20 cellular contexts compared by ENCODE assay signal in genomic region chr10:73798927-73799563, GRCh38. TPM values are rescaled to one million over a fixed set of nuclear protein-coding genes. Genes with fewer than 3 reads are reported as not detected.
DNase-seq lines count a peak whose midpoint lies in the region; ATAC-seq, FAIRE-seq and TF ChIP-seq lines count a peak whose summit lies in the region.
"Had no signal": no experiment of that assay in that cellular context is flagged by ENCODE, and none has a peak within 500 bp of the region (broad histone marks: within the 10 kb centered on the region; RNA-seq: fewer than 3 reads in every experiment).

No MANE protein-coding gene starts in this region.

- peaks cover 66% of the 10 kb centered on the region for H3K36me3 ChIP-seq in CD8-positive, alpha-beta T cell (ENCODE audit: insufficient read depth, low read length)
- peaks cover 72% of the 10 kb centered on the region for H3K36me3 ChIP-seq in RWPE2 (ENCODE audit: low read depth)
- H3K36me3 ChIP-seq in pancreas, result peaks cover 5 to 74% (median 10%) of the 10 kb centered on the region in 3 donors

- H3K4me1 Mint-ChIP-seq in CD8-positive, alpha-beta T cell (ENCODE audit: low read depth), result peaks cover 9% of the 10 kb centered on the region
- H3K4me1 Mint-ChIP-seq: mesothelial cell of epicardium had no signal

- TF ChIP-seq CTCF in CD8-positive, alpha-beta T cell (IDR thresholded peaks at IDR 0.05), result no peak
- no peak for TF ChIP-seq CTCF in RWPE2 (IDR thresholded peaks at IDR 0.05; ENCODE audit: poor library complexity, severe bottlenecking)
- no peak for TF ChIP-seq CTCF in pancreas (IDR thresholded peaks at IDR 0.05)

- H3K27me3 Mint-ChIP-seq in CD8-positive, alpha-beta T cell (ENCODE audit: low read depth), result no peaks in the 10 kb centered on the region

- no peak overlapping the region for H3K4me3 Mint-ChIP-seq in CD8-positive, alpha-beta T cell
- H3K4me3 Mint-ChIP-seq: activated T-cell treated with anti-CD3 and anti-CD28 coated beads, Interleukin-2, amount 50 U/mL, for 4 hours; mesothelial cell of epicardium had no signal

- FAIRE-seq in pancreas (lab: Jason Lieb, UNC), result no peak
- FAIRE-seq: D721Med had no signal

- H3K27ac Mint-ChIP-seq in CD8-positive, alpha-beta T cell, result no peak overlapping the region
- H3K27ac Mint-ChIP-seq: mesothelial cell of epicardium had no signal

- intact Hi-C loops in CD8-positive, alpha-beta T cell (cut with DNase I, micrococcal nuclease), result no loop called here
- intact Hi-C loops in pancreas (cut with DNase I), result no loop called here

- CTCF ChIA-PET in CD8-positive, alpha-beta T cell (lab: Charles Lee), result interaction anchor here (1.8 kb wide), 1 partner anchor 11 kb away, joined by 4 read pairs; no protein-coding TSS in a partner anchor

- no peaks in the 10 kb centered on the region for H3K9me3 Mint-ChIP-seq in CD8-positive, alpha-beta T cell
- H3K9me3 Mint-ChIP-seq: activated T-cell treated with anti-CD3 and anti-CD28 coated beads, Interleukin-2, amount 50 U/mL, for 4 hours; mesothelial cell of epicardium had no signal

- H3K9me3 ChIP-seq in CD8-positive, alpha-beta T cell (ENCODE audit: low read length), result no peaks in the 10 kb centered on the region
- H3K9me3 ChIP-seq in RWPE2 (ENCODE audit: severe bottlenecking) (no peaks in the 10 kb centered on the region), pancreas (no peaks in the 10 kb centered on the region)
- H3K9me3 ChIP-seq: suprapubic skin had no signal

- WGBS in pancreas, 2 donors, result 82 to 91% methylated on average over 8 to 10 of the region's 10 CpGs

- POLR2A ChIA-PET in CD8-positive, alpha-beta T cell (lab: Charles Lee), result interaction anchor here (1.5 to 3.5 kb wide), 2 partner anchors 11 to 13 kb away, joined by 6 to 15 read pairs; partner anchors contain the start of gene ZSWIM8

- peak; percentile 32 for ATAC-seq in CD8-positive, alpha-beta T cell
- ATAC-seq in RWPE2 (ENCODE audit: low read depth) (0 out of 3 replicates have a peak, but pooled peaks have one; percentile 9), pancreas (peak in 3 of 4 donors; percentile 12 to 14 (median 13)), HG02885 (IDR thresholded peaks at IDR 0.05; ENCODE audit: poor library complexity, unreplicated experiment) (no peak), GM18861 (IDR thresholded peaks at IDR 0.05; ENCODE audit: unreplicated experiment) (no peak)

- TF ChIP-seq POLR2A in erythroblast (IDR thresholded peaks at IDR 0.05; ENCODE audit: low read length), result peak; percentile 8

- no peak for DNase-seq in CD8-positive, alpha-beta T cell
- DNase-seq in RWPE2 (ENCODE audit: low spot score) (no peak), erythroblast (lab: John Stamatoyannopoulos, UW) (no peak), pancreas (peak in 2 of 6 donors; percentile 15 to 53), NCI-H1436 (lab: John Stamatoyannopoulos, UW) (no peak), NCI-H748 treated with DMSO at 0.1 percent for 48 hours (lab: John Stamatoyannopoulos, UW) (no peak)
- DNase-seq: activated CD4-positive, alpha-beta T cell treated with anti-CD3 and anti-CD28 coated beads for 48 hours; activated T-cell treated with anti-CD3 and anti-CD28 coated beads, Interleukin-2, amount 50 U/mL, for 4 hours; caudate nucleus; GF-D8; hypothalamus; KG1; NCI-H2081; NCI-H524; stimulated activated CD4-positive, alpha-beta T cell treated with anti-CD3 and anti-CD28 coated beads, Interleukin-2, amount 100 ng/mL, for 48 hours had no signal

- H3K4me1 ChIP-seq in CD8-positive, alpha-beta T cell (ENCODE audit: insufficient read depth, low read length), result no peaks in the 10 kb centered on the region
- H3K4me1 ChIP-seq in RWPE2 (ENCODE audit: insufficient read depth, poor library complexity, severe bottlenecking) (no peaks in the 10 kb centered on the region), pancreas (no peaks in the 10 kb centered on the region)

- H3K36me3 Mint-ChIP-seq in CD8-positive, alpha-beta T cell, result peaks cover 79% of the 10 kb centered on the region

- no peak overlapping the region for H3K27ac ChIP-seq in CD8-positive, alpha-beta T cell (ENCODE audit: low read depth, low read length)
- H3K27ac ChIP-seq in RWPE2 (ENCODE audit: poor library complexity, severe bottlenecking) (no peak overlapping the region), pancreas (no peak overlapping the region)
- H3K27ac ChIP-seq: suprapubic skin had no signal

- H3K4me3 ChIP-seq in CD8-positive, alpha-beta T cell (ENCODE audit: low read depth, low read length), result no peak overlapping the region
- H3K4me3 ChIP-seq in RWPE2 (ENCODE audit: severe bottlenecking), result no peak overlapping the region
- H3K4me3 ChIP-seq in pancreas, result no peak overlapping the region
- H3K4me3 ChIP-seq: suprapubic skin had no signal

- H3K27me3 ChIP-seq in CD8-positive, alpha-beta T cell (ENCODE audit: insufficient read depth, low read length), result no peaks in the 10 kb centered on the region
- H3K27me3 ChIP-seq in RWPE2 (ENCODE audit: insufficient read depth, poor library complexity, severe bottlenecking) (no peaks in the 10 kb centered on the region), pancreas (no peaks in the 10 kb centered on the region)
- H3K27me3 ChIP-seq: suprapubic skin had no signal

RNA-seq across cellular contexts. Expression of gene NDST2, which starts 12.4 kb away (rescaled TPM):
- 100 to 1,000 TPM; 152 to 154 TPM for total RNA-seq in CD8-positive, alpha-beta T cell
- total RNA-seq in pancreas, result 10 to 100 TPM in 3 of 6 donors, 1 to 10 TPM in 3; 7.8 to 20.5 (median 10.2) TPM
- polyA plus RNA-seq in pancreas, result 10 to 100 TPM; 12.6 to 17.7 TPM

RNA-seq across cellular contexts. Expression of gene ZSWIM8, which starts 13.6 kb away (rescaled TPM):
- 10 to 100 TPM; 68.2 to 72.4 TPM for total RNA-seq in CD8-positive, alpha-beta T cell
- total RNA-seq in pancreas, result 10 to 100 TPM; 20.7 to 73.3 (median 38.0) TPM
- polyA plus RNA-seq in pancreas, result 100 to 1,000 TPM; 160 to 187 TPM

RNA-seq across cellular contexts. Expression of gene CHCHD1, which starts 17.2 kb away (rescaled TPM):
- 1 to 10 TPM; 7.2 to 8.1 TPM for total RNA-seq in CD8-positive, alpha-beta T cell
- total RNA-seq in pancreas, result 1 to 10 TPM; 4.4 to 9.6 (median 7.3) TPM
- 10 to 100 TPM; 26.3 to 31.7 TPM for polyA plus RNA-seq in pancreas

RNA-seq across cellular contexts. Expression of gene SEC24C, which starts 54.9 kb away (rescaled TPM):
- total RNA-seq in CD8-positive, alpha-beta T cell, result 10 to 100 TPM; 76.9 to 78.6 TPM
- 10 to 100 TPM; 23.3 to 42.5 (median 30.2) TPM for total RNA-seq in pancreas
- polyA plus RNA-seq in pancreas, result 10 to 100 TPM; 33.1 to 36.2 TPM

Comparison
In these comparisons a context has a peak if more than half of its experiments do, and no peak if none do; other contexts are left out.
1. ATAC-seq: peak in CD8-positive, alpha-beta T cell (single experiment), RWPE2 (single experiment) and pancreas (3 of 4); none in HG02885 (single experiment) and GM18861 (single experiment).
2. RNA of gene NDST2, which starts 12.4 kb away (total RNA-seq): 152 to 154 TPM in CD8-positive, alpha-beta T cell; 7.8 to 20.5 TPM in pancreas; every median in the first group is over 4 times any median in the second.